In the genomic region with DNA sequence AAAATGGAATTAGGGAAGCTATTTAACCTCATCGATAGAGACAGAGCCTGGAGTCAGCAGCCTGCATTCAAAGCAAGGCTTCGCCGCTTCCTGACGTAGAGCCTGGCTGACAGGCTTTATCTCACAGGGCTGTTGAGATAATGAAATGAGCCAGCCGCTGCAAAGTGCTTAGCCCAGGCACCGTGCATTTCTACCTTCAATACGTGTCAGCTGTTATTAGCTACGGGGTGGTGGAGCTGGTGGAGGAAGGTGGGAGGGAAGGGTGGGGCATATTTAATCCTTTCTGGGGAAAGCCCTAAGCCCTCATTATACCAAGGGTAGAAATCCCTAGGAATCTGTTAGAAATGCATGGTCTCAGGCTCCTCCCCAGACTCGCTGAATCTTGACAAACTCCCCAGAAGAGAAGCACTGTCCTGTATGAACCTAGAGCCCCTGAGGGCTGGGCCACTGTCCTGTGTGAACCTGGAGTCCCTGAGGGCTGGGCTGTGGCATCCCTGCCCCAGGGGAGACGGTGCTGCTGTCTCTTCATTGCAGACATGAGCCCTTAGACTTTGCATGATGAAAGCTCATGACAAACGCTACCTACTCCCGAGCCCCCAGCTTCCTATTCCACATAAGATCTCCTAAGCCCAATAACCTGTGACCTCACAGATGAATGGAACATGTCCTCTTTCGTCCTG, we compare ENCODE assay signal across 9 cellular contexts.
A peak's percentile ranks its signal among the peaks of the same experiment; 100 is the strongest.
DNase-seq lines count a peak whose midpoint lies in the region; ATAC-seq and TF ChIP-seq lines count a peak whose summit lies in the region.
"Had no signal": no experiment of that assay in that cellular context is flagged by ENCODE, and none has a peak within 500 bp of the region (broad histone marks: within the 10 kb centered on the region; RNA-seq: fewer than 3 reads in every experiment).

No MANE protein-coding gene starts in this region.

- peak overlapping the region; percentile 61 for H3K4me2 ChIP-seq in OCI-LY3 (ENCODE audit: low read length)

- H3K4me3 ChIP-seq in OCI-LY3 (ENCODE audit: low read length) = peak overlapping the region; percentile 33
- no peak overlapping the region for H3K4me3 ChIP-seq in right cardiac atrium (ENCODE audit: low read length)
- no peak overlapping the region for H3K4me3 ChIP-seq in esophagus squamous epithelium
- H3K4me3 ChIP-seq: lower lobe of right lung had no signal

- H3K9ac ChIP-seq in OCI-LY3 (ENCODE audit: low read length) = peak overlapping the region; percentile 36

- no peaks in the 10 kb centered on the region for H3K79me2 ChIP-seq in OCI-LY3 (ENCODE audit: low read length)

- H3K4me1 Mint-ChIP-seq in type B pancreatic cell (ENCODE audit: unreplicated experiment) (peaks cover 13% of the 10 kb centered on the region), CD14-positive monocyte (no peaks in the 10 kb centered on the region)

- H3K27me3 Mint-ChIP-seq in type B pancreatic cell = peaks cover 6% of the 10 kb centered on the region
- H3K27me3 Mint-ChIP-seq in CD14-positive monocyte (ENCODE audit: low read depth in 3 of 3) = peaks cover 2 to 4% (median 3%) of the 10 kb centered on the region in 3 donors

- TF ChIP-seq POLR2A in esophagus squamous epithelium (IDR thresholded peaks at IDR 0.05) = no peak

- ATAC-seq in right cardiac atrium = peak; percentile 90 to 93

- peak overlapping the region; percentile 87 for H2AFZ ChIP-seq in OCI-LY3 (ENCODE audit: low read depth, low read length)

- H3K27ac Mint-ChIP-seq in type B pancreatic cell (peak overlapping the region; percentile 81), CD14-positive monocyte (peak overlapping the region in 1 of 7 donors; percentile 25)

- peaks cover 19% of the 10 kb centered on the region for H3K9me3 Mint-ChIP-seq in type B pancreatic cell
- peaks cover 2 to 21% (median 9%) of the 10 kb centered on the region in 7 donors for H3K9me3 Mint-ChIP-seq in CD14-positive monocyte

- H3K4me3 Mint-ChIP-seq in type B pancreatic cell = peak overlapping the region; percentile 9
- no peak overlapping the region for H3K4me3 Mint-ChIP-seq in CD14-positive monocyte

- 35% methylated on average over 13 of the region's 13 CpGs for WGBS in right cardiac atrium
- WGBS in esophagus squamous epithelium, 2 donors = 75 to 79% methylated on average over 9 to 10 of the region's 13 CpGs

- no peak for TF ChIP-seq CTCF in OCI-LY3 (IDR thresholded peaks at IDR 0.05; ENCODE audit: low read depth, low read length)
- TF ChIP-seq CTCF in type B pancreatic cell (conservative IDR thresholded peaks at IDR 0.05) = no peak
- TF ChIP-seq CTCF in esophagus squamous epithelium (IDR thresholded peaks at IDR 0.05) = no peak
- no peak for TF ChIP-seq CTCF in CD14-positive monocyte (IDR thresholded peaks at IDR 0.05)

- H3K9me3 ChIP-seq in OCI-LY3 (ENCODE audit: insufficient read depth, low read length) (peaks cover 25% of the 10 kb centered on the region), right cardiac atrium (ENCODE audit: control insufficient read depth, low read length) (no peaks in the 10 kb centered on the region), esophagus squamous epithelium (no peaks in the 10 kb centered on the region)
- H3K9me3 ChIP-seq: lower lobe of right lung had no signal

- H3K4me1 ChIP-seq in OCI-LY3 (ENCODE audit: low read length) (peaks cover 51% of the 10 kb centered on the region), right cardiac atrium (ENCODE audit: control insufficient read depth, insufficient read depth, low read length) (no peaks in the 10 kb centered on the region), esophagus squamous epithelium (peaks cover 0 to 11% (median 0%) of the 10 kb centered on the region in 3 donors)
- H3K4me1 ChIP-seq: lower lobe of right lung had no signal

- DNase-seq in NCI-H748 (lab: John Stamatoyannopoulos, UW; ENCODE audit: unreplicated experiment) (peak; percentile 26), NCI-H748 treated with DMSO at 0.1 percent for 48 hours (lab: John Stamatoyannopoulos, UW) (no peak), right cardiac atrium (peak; percentile 61 to 76 (median 74)), type B pancreatic cell (ENCODE audit: extremely low spot score, unreplicated experiment) (no peak), esophagus squamous epithelium (lab: John Stamatoyannopoulos, UW) (no peak), HuH-7 (ENCODE audit: low spot score) (no peak), CD14-positive monocyte (ENCODE audit: low spot score) (no peak)
- DNase-seq: lower lobe of right lung had no signal

- peak overlapping the region; percentile 14 for H3K27ac ChIP-seq in OCI-LY3 (ENCODE audit: low read length)
- H3K27ac ChIP-seq in right cardiac atrium (ENCODE audit: low read length) = peak overlapping the region; percentile 82
- H3K27ac ChIP-seq in esophagus squamous epithelium = no peak overlapping the region
- H3K27ac ChIP-seq: lower lobe of right lung had no signal

- no peaks in the 10 kb centered on the region for H4K20me1 ChIP-seq in OCI-LY3 (ENCODE audit: insufficient read depth, low read length)

- H3K36me3 Mint-ChIP-seq in type B pancreatic cell = peaks cover 10% of the 10 kb centered on the region
- no peaks in the 10 kb centered on the region for H3K36me3 Mint-ChIP-seq in CD14-positive monocyte

- H3K36me3 ChIP-seq in OCI-LY3 (replicated peaks; ENCODE audit: low read depth, low read length) (peaks cover 30% of the 10 kb centered on the region), esophagus squamous epithelium (no peaks in the 10 kb centered on the region)
- H3K36me3 ChIP-seq: lower lobe of right lung had no signal

- no peaks in the 10 kb centered on the region for H3K27me3 ChIP-seq in OCI-LY3 (ENCODE audit: low read depth, low read length)
- H3K27me3 ChIP-seq in right cardiac atrium (ENCODE audit: control insufficient read depth, insufficient read depth) = no peaks in the 10 kb centered on the region
- H3K27me3 ChIP-seq in esophagus squamous epithelium = no peaks in the 10 kb centered on the region

- intact Hi-C loops in right cardiac atrium (cut with DNase I) (no loop called here), esophagus squamous epithelium (cut with DNase I) (no loop called here), CD14-positive monocyte (cut with micrococcal nuclease) (no loop called here)

Comparison
In these comparisons a context has a peak if more than half of its experiments do, and no peak if none do; other contexts are left out.
1. DNase-seq: peak in NCI-H748 (single experiment) and right cardiac atrium (3 of 3); none in NCI-H748 treated with DMSO at 0.1 percent for 48 hours (single experiment), type B pancreatic cell (single experiment), esophagus squamous epithelium (single experiment), HuH-7 (single experiment) and CD14-positive monocyte (single experiment).
2. H3K27ac ChIP-seq: peak in OCI-LY3 (single experiment) and right cardiac atrium (single experiment); none in esophagus squamous epithelium (0 of 4).